Comparison of ENCODE assay signal across 8 cellular contexts in genomic region chr9:120710110-120710981, GRCh38. TPM values are rescaled to one million over a fixed set of nuclear protein-coding genes. Genes with fewer than 3 reads are reported as not detected.
DNase-seq lines count a peak whose midpoint lies in the region; ATAC-seq and TF ChIP-seq lines count a peak whose summit lies in the region.

No MANE protein-coding gene starts in this region.

- peak overlapping the region; percentile 78 to 95 for H3K27ac Mint-ChIP-seq in natural killer cell treated with Interleukin-12 subunit alpha and Interleukin-12 subunit beta and Interleukin-15 and Interleukin-18, amount 100 ng/mL, for 72 hours

- in situ Hi-C loops in GM13977 (cut with MboI; ENCODE audit: low pct_unique_long_range_greater_than_20kb, low sequenced_read_pairs, unreplicated experiment): no loop called here

- H3K9me3 Mint-ChIP-seq in natural killer cell treated with Interleukin-12 subunit alpha and Interleukin-12 subunit beta and Interleukin-15 and Interleukin-18, amount 100 ng/mL, for 72 hours: no peaks in the 10 kb centered on the region

- peak overlapping the region; percentile 95 for H3K4me3 Mint-ChIP-seq in natural killer cell treated with Interleukin-12 subunit alpha and Interleukin-12 subunit beta and Interleukin-15 and Interleukin-18, amount 100 ng/mL, for 72 hours

- H3K4me3 ChIP-seq in SK-N-MC (peak overlapping the region; percentile 79), duodenal mucosa (ENCODE audit: low read depth in 1 of 2, low read length in 2 of 2) (peak overlapping the region; percentile 52 to 78)

- H3K36me3 ChIP-seq in SK-N-MC (ENCODE audit: insufficient read depth, low read length) (no peaks in the 10 kb centered on the region), duodenal mucosa (ENCODE audit: control insufficient read depth in 1 of 2, insufficient read depth in 2 of 2, low read length in 2 of 2) (no peaks in the 10 kb centered on the region)

- peaks cover 29 to 31% of the 10 kb centered on the region in 2 donors for H3K4me1 ChIP-seq in duodenal mucosa (ENCODE audit: control insufficient read depth in 1 of 2, insufficient read depth in 2 of 2, low read length in 2 of 2)

- H3K27me3 Mint-ChIP-seq in natural killer cell treated with Interleukin-12 subunit alpha and Interleukin-12 subunit beta and Interleukin-15 and Interleukin-18, amount 100 ng/mL, for 72 hours: no peaks in the 10 kb centered on the region

- H3K9me3 ChIP-seq in SK-N-MC (ENCODE audit: low read depth, low read length): no peaks in the 10 kb centered on the region
- H3K9me3 ChIP-seq in duodenal mucosa (ENCODE audit: control insufficient read depth in 1 of 2, low read length in 2 of 2): no peaks in the 10 kb centered on the region

- no peaks in the 10 kb centered on the region for H3K27me3 ChIP-seq in duodenal mucosa (ENCODE audit: control insufficient read depth in 1 of 2, insufficient read depth in 2 of 2, low read length in 2 of 2)

- peak overlapping the region; percentile 37 for H3K9ac ChIP-seq in SK-N-MC (ENCODE audit: insufficient read length)
- H3K9ac ChIP-seq in duodenal mucosa (ENCODE audit: low read depth in 1 of 2, low read length in 2 of 2): peak overlapping the region; percentile 49 to 60

- no peaks in the 10 kb centered on the region for H3K36me3 Mint-ChIP-seq in natural killer cell treated with Interleukin-12 subunit alpha and Interleukin-12 subunit beta and Interleukin-15 and Interleukin-18, amount 100 ng/mL, for 72 hours

- H3K27ac ChIP-seq in SK-N-MC (peak overlapping the region; percentile 58), duodenal mucosa (ENCODE audit: low read depth, low read length) (no peak overlapping the region)

- no peak for TF ChIP-seq CTCF in GM13977 (IDR thresholded peaks at IDR 0.05; ENCODE audit: extremely low read depth, insufficient read depth, missing control alignments)

- DNase-seq in stimulated activated naive CD4-positive, alpha-beta T cell (lab: John Stamatoyannopoulos, UW): peak in 5 of 6 experiments; percentile 6 to 64 (median 32)
- DNase-seq in stimulated activated naive CD4-positive, alpha-beta T cell treated with Interleukin-2 at 50 U/mL for 16 hours (lab: John Stamatoyannopoulos, UW): no peak
- no peak for DNase-seq in SK-N-MC (ENCODE audit: low read depth, low spot score)
- DNase-seq in natural killer cell treated with Interleukin-12 subunit alpha and Interleukin-12 subunit beta and Interleukin-15 and Interleukin-18, amount 100 ng/mL, for 72 hours (ENCODE audit: low spot score): peak; percentile 63
- no peak for DNase-seq in GM13977 (ENCODE audit: low spot score)
- DNase-seq in NCI-H82 treated with DMSO at 0.1 percent for 48 hours (lab: John Stamatoyannopoulos, UW; ENCODE audit: unreplicated experiment): no peak

- ATAC-seq in natural killer cell treated with Interleukin-12 subunit alpha and Interleukin-12 subunit beta and Interleukin-15 and Interleukin-18, amount 100 ng/mL, for 72 hours: no peak
- no peak for ATAC-seq in HG03139 (IDR thresholded peaks at IDR 0.05; ENCODE audit: unreplicated experiment)

- H3K4me1 Mint-ChIP-seq in natural killer cell treated with Interleukin-12 subunit alpha and Interleukin-12 subunit beta and Interleukin-15 and Interleukin-18, amount 100 ng/mL, for 72 hours (ENCODE audit: low read depth in 2 of 2): peaks cover 30 to 37% of the 10 kb centered on the region in 2 donors

RNA-seq across cellular contexts. Expression of gene MEGF9, which starts 3.9 kb away (rescaled TPM):
- total RNA-seq in natural killer cell treated with Interleukin-12 subunit alpha and Interleukin-12 subunit beta and Interleukin-15 and Interleukin-18, amount 100 ng/mL, for 72 hours: 10 to 100 TPM in 1 of 2 donors, 1 to 10 TPM in 1; 7.7 to 12.7 TPM

Comparison
In these comparisons a context has a peak if more than half of its experiments do, and no peak if none do; other contexts are left out.
1. DNase-seq: peak in stimulated activated naive CD4-positive, alpha-beta T cell (5 of 6) and natural killer cell treated with Interleukin-12 subunit alpha and Interleukin-12 subunit beta and Interleukin-15 and Interleukin-18, amount 100 ng/mL, for 72 hours (single experiment); none in stimulated activated naive CD4-positive, alpha-beta T cell treated with Interleukin-2 at 50 U/mL for 16 hours (single experiment), SK-N-MC (single experiment), GM13977 (single experiment) and NCI-H82 treated with DMSO at 0.1 percent for 48 hours (single experiment).